In the genomic region with DNA sequence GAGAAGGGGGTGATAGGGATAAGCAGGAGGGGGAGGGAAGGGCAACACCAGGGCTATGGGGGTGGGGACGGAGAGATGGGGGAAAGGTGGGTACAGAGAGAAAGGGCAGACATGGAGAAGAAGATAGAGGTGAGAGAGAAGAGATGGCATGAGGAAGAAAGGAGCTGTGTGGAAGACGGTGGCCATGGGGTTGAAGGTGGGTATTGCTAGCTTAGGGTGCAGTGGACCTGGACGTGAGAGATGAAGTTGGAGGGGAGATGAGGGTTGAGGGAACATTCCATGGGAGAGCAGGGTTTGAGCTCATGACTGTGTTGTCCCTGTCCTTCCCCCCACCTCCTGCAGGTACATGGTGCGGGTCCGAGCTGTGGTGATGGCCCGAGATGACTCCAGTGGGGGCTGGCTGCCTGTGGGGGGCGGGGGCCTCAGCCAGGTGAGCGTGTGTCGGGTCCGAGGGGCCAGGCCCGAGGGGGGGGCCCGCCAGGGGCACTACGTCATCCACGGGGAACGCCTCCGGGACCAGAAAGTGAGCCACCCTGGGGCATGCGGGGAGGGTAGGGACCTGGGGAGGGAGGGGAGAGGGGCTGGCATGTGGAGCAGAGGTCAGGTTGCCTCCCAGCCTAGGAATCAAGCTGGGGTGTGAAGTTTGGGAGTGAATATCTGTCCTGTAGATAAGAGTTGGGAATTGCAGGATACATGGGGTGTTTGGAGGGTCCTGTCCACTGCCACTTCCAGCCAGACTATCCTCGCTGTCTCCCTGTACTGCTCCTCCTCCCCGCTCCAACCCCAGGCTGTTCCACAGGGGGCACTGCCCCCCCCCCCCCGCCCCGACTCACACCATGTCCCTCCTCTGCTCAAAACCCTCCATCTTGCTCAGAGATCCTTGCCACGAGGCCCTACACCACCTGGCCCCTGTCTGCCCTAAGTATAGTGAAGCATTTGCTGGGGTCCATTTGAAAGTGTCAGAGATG, we compare ENCODE assay signal across 14 cellular contexts. TPM values are rescaled to one million over a fixed set of nuclear protein-coding genes. Genes with fewer than 3 reads are reported as not detected.
A peak's percentile ranks its signal among the peaks of the same experiment; 100 is the strongest.
DNase-seq lines count a peak whose midpoint lies in the region; ATAC-seq and TF ChIP-seq lines count a peak whose summit lies in the region.
"Had no signal": no experiment of that assay in that cellular context is flagged by ENCODE, and none has a peak within 500 bp of the region (broad histone marks: within the 10 kb centered on the region; RNA-seq: fewer than 3 reads in every experiment).

No MANE protein-coding gene starts in this region.

- H3K27ac Mint-ChIP-seq in activated CD4-positive, alpha-beta memory T cell treated with anti-CD3 and anti-CD28 coated beads for 36 hours: no peak overlapping the region
- no peak overlapping the region for H3K27ac Mint-ChIP-seq in activated CD4-positive, alpha-beta memory T cell treated with anti-CD3 and anti-CD28 coated beads, Interleukin-2, amount 10 ng/mL, durations not matched to agents 7 days and 5 days
- peak overlapping the region; percentile 62 for H3K27ac Mint-ChIP-seq in stimulated activated effector memory CD8-positive, alpha-beta T cell treated with anti-CD3 and anti-CD28 coated beads, Interleukin-12 subunit alpha, Interleukin-12 subunit beta, amount 100 ng/mL, for 72 hours
- H3K27ac Mint-ChIP-seq: activated naive CD4-positive, alpha-beta T cell treated with anti-CD3 and anti-CD28 coated beads, Interleukin-2, amount 10 ng/mL, durations not matched to agents 7 days and 5 days had no signal

- H3K9me3 ChIP-seq in ascending aorta: no peaks in the 10 kb centered on the region
- no peaks in the 10 kb centered on the region for H3K9me3 ChIP-seq in iPS-15b (ENCODE audit: control insufficient read depth, insufficient read depth, low read length)
- H3K9me3 ChIP-seq: upper lobe of left lung had no signal

- H3K36me3 ChIP-seq in ascending aorta (peaks cover 3 to 12% of the 10 kb centered on the region in 2 donors), iPS-15b (ENCODE audit: control insufficient read depth, insufficient read depth, low read length) (peaks cover 4% of the 10 kb centered on the region)

- ATAC-seq in stimulated activated effector memory CD8-positive, alpha-beta T cell treated with anti-CD3 and anti-CD28 coated beads, Interleukin-12 subunit alpha, Interleukin-12 subunit beta, amount 100 ng/mL, for 72 hours: no peak

- no peak overlapping the region for H3K9ac ChIP-seq in iPS-15b (ENCODE audit: low read depth, low read length)
- H3K9ac ChIP-seq: parathyroid adenoma had no signal

- H3K27ac ChIP-seq in ascending aorta: peak overlapping the region; percentile 91 to 97
- H3K27ac ChIP-seq: WERI-Rb-1 had no signal

- H3K4me1 ChIP-seq in ascending aorta (peaks cover 6 to 20% of the 10 kb centered on the region in 2 donors), iPS-15b (ENCODE audit: control insufficient read depth, insufficient read depth, low read length) (peaks cover 16% of the 10 kb centered on the region)
- H3K4me1 ChIP-seq: parathyroid adenoma had no signal

- peak overlapping the region; percentile 76 for H3K4me3 Mint-ChIP-seq in activated CD4-positive, alpha-beta memory T cell treated with anti-CD3 and anti-CD28 coated beads for 36 hours
- H3K4me3 Mint-ChIP-seq in activated CD4-positive, alpha-beta memory T cell treated with anti-CD3 and anti-CD28 coated beads, Interleukin-2, amount 10 ng/mL, durations not matched to agents 7 days and 5 days: no peak overlapping the region
- peak overlapping the region; percentile 79 for H3K4me3 Mint-ChIP-seq in stimulated activated effector memory CD8-positive, alpha-beta T cell treated with anti-CD3 and anti-CD28 coated beads, Interleukin-12 subunit alpha, Interleukin-12 subunit beta, amount 100 ng/mL, for 72 hours

- no peak for DNase-seq in activated CD4-positive, alpha-beta memory T cell treated with anti-CD3 and anti-CD28 coated beads for 36 hours
- no peak for DNase-seq in activated CD4-positive, alpha-beta memory T cell treated with anti-CD3 and anti-CD28 coated beads, Interleukin-2, amount 10 ng/mL, durations not matched to agents 7 days and 5 days
- DNase-seq in ascending aorta (ENCODE audit: low spot score in 2 of 2) (no peak), middle frontal gyrus (ENCODE audit: extremely low spot score, low spot score) (no peak), NCI-H345 (lab: John Stamatoyannopoulos, UW) (no peak)
- DNase-seq in stimulated activated effector memory CD8-positive, alpha-beta T cell treated with anti-CD3 and anti-CD28 coated beads, Interleukin-12 subunit alpha, Interleukin-12 subunit beta, amount 100 ng/mL, for 72 hours (ENCODE audit: low spot score in 2 of 2): no peak
- no peak for DNase-seq in activated CD4-positive, alpha-beta T cell treated with anti-CD3 and anti-CD28 coated beads, Interleukin-2, amount 50 U/mL, for 1 hour
- DNase-seq: activated naive CD4-positive, alpha-beta T cell treated with anti-CD3 and anti-CD28 coated beads, Interleukin-2, amount 10 ng/mL, durations not matched to agents 7 days and 5 days; KG1; NCI-H2171; upper lobe of left lung; WERI-Rb-1 had no signal

- peaks cover 32% of the 10 kb centered on the region for H3K4me1 Mint-ChIP-seq in activated CD4-positive, alpha-beta memory T cell treated with anti-CD3 and anti-CD28 coated beads for 36 hours (ENCODE audit: low read depth)
- peaks cover 40% of the 10 kb centered on the region for H3K4me1 Mint-ChIP-seq in activated CD4-positive, alpha-beta memory T cell treated with anti-CD3 and anti-CD28 coated beads, Interleukin-2, amount 10 ng/mL, durations not matched to agents 7 days and 5 days
- peaks cover 49% of the 10 kb centered on the region for H3K4me1 Mint-ChIP-seq in stimulated activated effector memory CD8-positive, alpha-beta T cell treated with anti-CD3 and anti-CD28 coated beads, Interleukin-12 subunit alpha, Interleukin-12 subunit beta, amount 100 ng/mL, for 72 hours

- H3K9me3 Mint-ChIP-seq in activated CD4-positive, alpha-beta memory T cell treated with anti-CD3 and anti-CD28 coated beads for 36 hours: no peaks in the 10 kb centered on the region
- H3K9me3 Mint-ChIP-seq in activated CD4-positive, alpha-beta memory T cell treated with anti-CD3 and anti-CD28 coated beads, Interleukin-2, amount 10 ng/mL, durations not matched to agents 7 days and 5 days: no peaks in the 10 kb centered on the region
- no peaks in the 10 kb centered on the region for H3K9me3 Mint-ChIP-seq in stimulated activated effector memory CD8-positive, alpha-beta T cell treated with anti-CD3 and anti-CD28 coated beads, Interleukin-12 subunit alpha, Interleukin-12 subunit beta, amount 100 ng/mL, for 72 hours
- H3K9me3 Mint-ChIP-seq: activated naive CD4-positive, alpha-beta T cell treated with anti-CD3 and anti-CD28 coated beads, Interleukin-2, amount 10 ng/mL, durations not matched to agents 7 days and 5 days had no signal

- peak overlapping the region; percentile 58 to 94 for H3K4me3 ChIP-seq in ascending aorta
- peak overlapping the region; percentile 86 for H3K4me3 ChIP-seq in iPS-15b (ENCODE audit: low read depth, low read length)

- TF ChIP-seq CTCF in ascending aorta (IDR thresholded peaks at IDR 0.05): no peak

- peaks cover 3% of the 10 kb centered on the region for H3K27me3 Mint-ChIP-seq in activated CD4-positive, alpha-beta memory T cell treated with anti-CD3 and anti-CD28 coated beads for 36 hours
- H3K27me3 Mint-ChIP-seq in activated CD4-positive, alpha-beta memory T cell treated with anti-CD3 and anti-CD28 coated beads, Interleukin-2, amount 10 ng/mL, durations not matched to agents 7 days and 5 days: peaks cover 30% of the 10 kb centered on the region

- H3K27me3 ChIP-seq in ascending aorta: no peaks in the 10 kb centered on the region
- peaks cover 7% of the 10 kb centered on the region for H3K27me3 ChIP-seq in iPS-15b (ENCODE audit: control insufficient read depth, insufficient read depth, low read length)

- POLR2A ChIA-PET in activated CD4-positive, alpha-beta memory T cell treated with anti-CD3 and anti-CD28 coated beads for 36 hours (lab: Charles Lee): interaction anchor here (0.6 to 1.3 kb wide), 4 partner anchors 10 to 480 kb away, joined by 3 to 4 read pairs (median 3); a partner anchor contains a TSS
- POLR2A ChIA-PET in activated CD4-positive, alpha-beta memory T cell treated with anti-CD3 and anti-CD28 coated beads, Interleukin-2, amount 10 ng/mL, durations not matched to agents 7 days and 5 days (lab: Charles Lee): interaction anchor here (1.0 to 3.4 kb wide), 3 partner anchors 12 to 16 kb away, joined by 3 to 17 read pairs (median 9); a partner anchor contains a TSS

- intact Hi-C loops in activated CD4-positive, alpha-beta memory T cell treated with anti-CD3 and anti-CD28 coated beads for 36 hours (cut with micrococcal nuclease): loop anchor here (5.0 kb wide), 3 partner anchors 37 to 128 kb away; a partner anchor contains a TSS
- intact Hi-C loops in ascending aorta (cut with DNase I): loop anchor here (5.0 to 10.0 kb wide), 8 partner anchors 53 to 952 kb away; a partner anchor contains a TSS

- peaks cover 7% of the 10 kb centered on the region for H3K36me3 Mint-ChIP-seq in activated CD4-positive, alpha-beta memory T cell treated with anti-CD3 and anti-CD28 coated beads for 36 hours
- H3K36me3 Mint-ChIP-seq in activated CD4-positive, alpha-beta memory T cell treated with anti-CD3 and anti-CD28 coated beads, Interleukin-2, amount 10 ng/mL, durations not matched to agents 7 days and 5 days (ENCODE audit: low read depth): peaks cover 4% of the 10 kb centered on the region
- H3K36me3 Mint-ChIP-seq in stimulated activated effector memory CD8-positive, alpha-beta T cell treated with anti-CD3 and anti-CD28 coated beads, Interleukin-12 subunit alpha, Interleukin-12 subunit beta, amount 100 ng/mL, for 72 hours: peaks cover 30% of the 10 kb centered on the region

- CTCF ChIA-PET in activated CD4-positive, alpha-beta memory T cell treated with anti-CD3 and anti-CD28 coated beads for 36 hours (lab: Charles Lee): interaction anchor here (0.6 to 4.1 kb wide), 2 partner anchors 13 to 1014 kb away, joined by 4 to 33 read pairs; a partner anchor contains a TSS
- CTCF ChIA-PET in activated CD4-positive, alpha-beta memory T cell treated with anti-CD3 and anti-CD28 coated beads, Interleukin-2, amount 10 ng/mL, durations not matched to agents 7 days and 5 days (lab: Charles Lee): interaction anchor here (0.8 to 3.0 kb wide), 2 partner anchors 13 to 16 kb away, joined by 3 to 15 read pairs; a partner anchor contains a TSS

RNA-seq across cellular contexts. Expression of a gene that starts 1.7 kb away (rescaled TPM):
- 1 to 10 TPM; 5.5 to 6.0 TPM for total RNA-seq in activated CD4-positive, alpha-beta memory T cell treated with anti-CD3 and anti-CD28 coated beads for 36 hours
- 1 to 10 TPM; 2.1 to 3.8 TPM for total RNA-seq in activated CD4-positive, alpha-beta memory T cell treated with anti-CD3 and anti-CD28 coated beads, Interleukin-2, amount 10 ng/mL, durations not matched to agents 7 days and 5 days
- total RNA-seq in ascending aorta: 18.3 TPM

RNA-seq across cellular contexts. Expression of a gene that starts 2.4 kb away (rescaled TPM):
- 1 to 10 TPM in 1 of 2 experiments, under 1 TPM in 1; 0.41 to 1.2 TPM for total RNA-seq in activated CD4-positive, alpha-beta memory T cell treated with anti-CD3 and anti-CD28 coated beads for 36 hours
- total RNA-seq in activated CD4-positive, alpha-beta memory T cell treated with anti-CD3 and anti-CD28 coated beads, Interleukin-2, amount 10 ng/mL, durations not matched to agents 7 days and 5 days: under 1 TPM; 0.28 to 0.40 TPM
- 46.9 TPM for total RNA-seq in ascending aorta

RNA-seq across cellular contexts. Expression of a gene that starts 12.7 kb away (rescaled TPM):
- 10 to 100 TPM; 29.8 to 31.9 TPM for total RNA-seq in activated CD4-positive, alpha-beta memory T cell treated with anti-CD3 and anti-CD28 coated beads for 36 hours
- 10 to 100 TPM; 34.7 to 36.5 TPM for total RNA-seq in activated CD4-positive, alpha-beta memory T cell treated with anti-CD3 and anti-CD28 coated beads, Interleukin-2, amount 10 ng/mL, durations not matched to agents 7 days and 5 days
- 11.1 TPM for total RNA-seq in ascending aorta

RNA-seq across cellular contexts. Expression of a gene that starts 15.9 kb away (rescaled TPM):
- total RNA-seq in activated CD4-positive, alpha-beta memory T cell treated with anti-CD3 and anti-CD28 coated beads for 36 hours: 100 to 1,000 TPM; 214 to 224 TPM
- 100 to 1,000 TPM; 167 to 178 TPM for total RNA-seq in activated CD4-positive, alpha-beta memory T cell treated with anti-CD3 and anti-CD28 coated beads, Interleukin-2, amount 10 ng/mL, durations not matched to agents 7 days and 5 days
- 235 TPM for total RNA-seq in ascending aorta

RNA-seq across cellular contexts. Expression of a gene that starts 35.8 kb away (rescaled TPM):
- total RNA-seq in activated CD4-positive, alpha-beta memory T cell treated with anti-CD3 and anti-CD28 coated beads for 36 hours: 1 to 10 TPM; 7.4 to 8.3 TPM
- total RNA-seq in activated CD4-positive, alpha-beta memory T cell treated with anti-CD3 and anti-CD28 coated beads, Interleukin-2, amount 10 ng/mL, durations not matched to agents 7 days and 5 days: 10 to 100 TPM; 19.5 to 20.0 TPM
- total RNA-seq in ascending aorta: 0.64 TPM

Comparison
In these comparisons a context has a peak if more than half of its experiments do, and no peak if none do; other contexts are left out.
1. RNA of a gene that starts 2.4 kb away (total RNA-seq): 46.9 TPM in ascending aorta (single experiment); 0.41 to 1.2 TPM in activated CD4-positive, alpha-beta memory T cell treated with anti-CD3 and anti-CD28 coated beads for 36 hours and 0.28 to 0.40 TPM in activated CD4-positive, alpha-beta memory T cell treated with anti-CD3 and anti-CD28 coated beads, Interleukin-2, amount 10 ng/mL, durations not matched to agents 7 days and 5 days; every median in the first group is over 10 times any median in the second.